Comparison of ENCODE assay signal across 8 cellular contexts in the genomic region with DNA sequence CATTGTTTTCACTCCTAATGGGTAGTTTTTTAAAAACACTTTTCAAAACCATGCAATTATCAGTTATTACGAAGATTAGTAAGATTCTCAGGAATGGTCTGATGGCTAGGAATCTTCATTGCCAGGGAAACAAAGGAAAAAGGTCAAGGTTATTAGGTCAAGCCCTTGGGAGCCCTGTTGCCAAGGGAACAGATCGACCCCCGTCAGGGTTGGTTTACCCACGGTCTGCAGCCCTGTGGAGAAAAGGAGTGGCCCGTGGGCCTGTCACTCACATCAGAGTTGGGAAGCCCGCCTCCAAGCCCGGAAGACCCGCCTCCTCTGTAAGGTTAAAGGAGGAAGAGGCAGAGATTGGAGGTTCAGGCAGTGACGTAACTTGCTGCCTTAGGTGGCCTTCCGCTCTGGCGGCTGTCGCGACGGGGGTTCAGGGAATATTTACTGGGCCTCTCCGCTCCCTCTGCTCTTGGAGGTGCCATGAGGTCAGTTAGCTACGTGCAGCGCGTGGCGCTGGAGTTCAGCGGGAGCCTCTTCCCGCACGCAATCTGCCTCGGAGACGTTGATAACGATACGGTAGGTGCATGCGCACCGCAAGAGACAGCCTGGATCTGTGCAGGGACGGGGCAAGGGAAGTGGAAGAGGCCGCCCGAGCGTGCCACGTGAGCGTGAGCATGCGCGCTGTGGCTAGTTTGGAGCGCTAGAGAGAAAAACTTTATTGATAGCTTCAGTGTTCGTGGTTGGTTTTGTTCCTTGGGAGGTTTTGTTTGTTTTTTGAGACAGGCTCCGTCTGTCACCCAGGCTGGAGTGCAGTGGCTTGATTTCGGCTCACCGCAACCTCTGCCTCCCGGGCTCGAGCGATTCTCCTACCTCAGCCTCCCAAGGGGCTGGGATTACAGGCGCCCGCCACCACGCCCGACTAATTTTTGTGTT. TPM values are rescaled to one million over a fixed set of nuclear protein-coding genes. Genes with fewer than 3 reads are reported as not detected.
A peak's percentile ranks its signal among the peaks of the same experiment; 100 is the strongest.
DNase-seq lines count a peak whose midpoint lies in the region; ATAC-seq and FAIRE-seq lines count a peak whose summit lies in the region.

ITFG2 (plus strand) TSS at position 379 of the 924 bp plus-strand sequence; CDS start at position 472, 93 bp downstream.

- peak; percentile 77 for FAIRE-seq in RCC 7860 (lab: Jason Lieb, UNC)

- H3K9me3 ChIP-seq in KOPT-K1 (ENCODE audit: insufficient read depth, low read length, poor library complexity, severe bottlenecking) = no peaks in the 10 kb centered on the region
- no peaks in the 10 kb centered on the region for H3K9me3 ChIP-seq in muscle layer of colon (ENCODE audit: low read length)

- peaks cover 39% of the 10 kb centered on the region for H3K4me1 Mint-ChIP-seq in activated T-cell treated with anti-CD3 and anti-CD28 coated beads, Interleukin-2, amount 50 U/mL, for 72 hours (ENCODE audit: low read depth)

- peaks cover 0 to 9% of the 10 kb centered on the region in 2 donors for H3K36me3 Mint-ChIP-seq in activated T-cell treated with anti-CD3 and anti-CD28 coated beads, Interleukin-2, amount 50 U/mL, for 72 hours (ENCODE audit: insufficient read depth in 2 of 2)

- peak within 1 kb of the TSS; percentile 16 to 100 for H3K4me3 ChIP-seq in muscle layer of colon (ENCODE audit: low read depth in 1 of 2, low read length in 2 of 2)

- peak within 1 kb of the TSS; percentile 65 for H3K9ac ChIP-seq in muscle layer of colon (ENCODE audit: low read length)

- H3K4me3 Mint-ChIP-seq in activated T-cell treated with anti-CD3 and anti-CD28 coated beads, Interleukin-2, amount 50 U/mL, for 72 hours = peak within 1 kb of the TSS; percentile 95 to 99

- H3K27me3 Mint-ChIP-seq in activated T-cell treated with anti-CD3 and anti-CD28 coated beads, Interleukin-2, amount 50 U/mL, for 72 hours (ENCODE audit: low read depth) = no peaks in the 10 kb centered on the region

- H3K27ac ChIP-seq in KOPT-K1 (ENCODE audit: low read depth, low read length, poor library complexity, severe bottlenecking) (peak within 1 kb of the TSS; percentile 91), muscle layer of colon (ENCODE audit: low read depth, low read length) (peak within 1 kb of the TSS; percentile 44)

- H3K36me3 ChIP-seq in KOPT-K1 (ENCODE audit: insufficient read depth, low read length) (peaks cover 19% of the 10 kb centered on the region), muscle layer of colon (ENCODE audit: insufficient read depth, low read length) (peaks cover 10% of the 10 kb centered on the region)

- H3K27me3 ChIP-seq in muscle layer of colon (ENCODE audit: control insufficient read depth in 1 of 2, insufficient read depth in 2 of 2, low read length in 2 of 2) = no peaks in the 10 kb centered on the region

- ATAC-seq in GM21786 (IDR thresholded peaks at IDR 0.05; ENCODE audit: unreplicated experiment) (peak; percentile 96), esophagus mucosa (peak; percentile 96)
- ATAC-seq in activated T-cell treated with anti-CD3 and anti-CD28 coated beads, Interleukin-2, amount 50 U/mL, for 72 hours (replicated peaks in 1 of 2) = peak; percentile 96 to 97

- H3K27ac Mint-ChIP-seq in activated T-cell treated with anti-CD3 and anti-CD28 coated beads, Interleukin-2, amount 50 U/mL, for 72 hours = peak within 1 kb of the TSS; percentile 96

- DNase-seq in DMS79 treated with DMSO at 0.1 percent for 48 hours (lab: John Stamatoyannopoulos, UW) (peak; percentile 98), RCC 7860 (ENCODE audit: low spot score) (peak; percentile 97)
- DNase-seq in activated T-cell treated with anti-CD3 and anti-CD28 coated beads, Interleukin-2, amount 50 U/mL, for 72 hours = peak; percentile 94 to 98
- DNase-seq in stimulated activated CD8-positive, alpha-beta memory T cell treated with anti-CD3 and anti-CD28 coated beads, Interleukin-7, amount 100 ng/mL, for 24 hours (ENCODE audit: low read depth) = peak; percentile 90

- no peaks in the 10 kb centered on the region for H3K9me3 Mint-ChIP-seq in activated T-cell treated with anti-CD3 and anti-CD28 coated beads, Interleukin-2, amount 50 U/mL, for 72 hours

- peaks cover 11% of the 10 kb centered on the region for H3K4me1 ChIP-seq in muscle layer of colon (ENCODE audit: insufficient read depth, low read length)

RNA-seq across cellular contexts. Expression of gene ITFG2, which starts in this region (rescaled TPM):
- 10 to 100 TPM; 19.2 to 20.3 TPM for total RNA-seq in activated T-cell treated with anti-CD3 and anti-CD28 coated beads, Interleukin-2, amount 50 U/mL, for 72 hours
- total RNA-seq in esophagus mucosa = 17.8 TPM

Comparison
In these comparisons a context has a peak if more than half of its experiments do, and no peak if none do; other contexts are left out.
1. Peak in every context shown above with its lines: DNase-seq, ATAC-seq, H3K4me3 ChIP-seq and H3K27ac ChIP-seq.